Comparison of ENCODE assay signal across 42 cellular contexts in the genomic region with DNA sequence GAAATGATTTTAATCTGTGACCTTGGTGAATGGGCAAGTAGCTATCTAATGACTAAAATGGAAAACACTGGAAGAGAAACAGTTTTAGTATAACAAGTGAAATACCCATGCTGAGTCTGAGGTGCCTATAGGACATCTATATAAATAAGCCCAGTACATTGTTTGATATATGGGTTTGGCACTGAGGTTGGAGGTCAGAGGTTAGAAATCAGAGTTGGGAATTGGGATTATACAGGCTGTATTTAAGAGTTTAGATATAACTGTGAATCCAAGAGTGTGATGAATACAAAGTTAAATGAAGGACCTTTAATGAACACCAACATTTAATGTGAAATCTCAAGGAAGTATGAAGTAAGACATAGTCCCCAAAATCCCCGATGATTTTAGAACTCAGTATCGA. TPM values are rescaled to one million over a fixed set of nuclear protein-coding genes. Genes with fewer than 3 reads are reported as not detected.
"Had no signal": no experiment of that assay in that cellular context is flagged by ENCODE, and none has a peak within 500 bp of the region (broad histone marks: within the 10 kb centered on the region; RNA-seq: fewer than 3 reads in every experiment).

No MANE protein-coding gene starts in this region.

- H3K4me1 ChIP-seq: adrenal gland, ascending aorta, body of pancreas, breast epithelium had no signal

- H3K4me3 Mint-ChIP-seq: activated naive CD4-positive, alpha-beta T cell treated with anti-CD3 and anti-CD28 coated beads for 36 hours; activated naive CD4-positive, alpha-beta T cell treated with anti-CD3 and anti-CD28 coated beads, Interleukin-2, amount 10 ng/mL, durations not matched to agents 7 days and 5 days; activated naive CD4-positive, alpha-beta T cell treated with anti-CD3 and anti-CD28 coated beads, Interleukin-2, amount 50 U/mL, for 24 hours; activated naive CD8-positive, alpha-beta T cell; activated naive CD8-positive, alpha-beta T cell treated with anti-CD3 and anti-CD28 coated beads for 36 hours; activated naive CD8-positive, alpha-beta T cell treated with anti-CD3 and anti-CD28 coated beads, Interleukin-2, amount 10 ng/mL, durations not matched to agents 7 days and 5 days; activated naive CD8-positive, alpha-beta T cell treated with anti-CD3 and anti-CD28 coated beads, Interleukin-2, amount 50 U/mL, for 24 hours; activated T-cell treated with anti-CD3 and anti-CD28 coated beads, Interleukin-2, amount 50 U/mL, for 4 hours; activated T-helper 1 cell treated with anti-CD3 and anti-CD28 coated beads, Interleukin-12 subunit alpha, Interleukin-12 subunit beta, Interleukin-2, Interleukin-4 antibody, amounts not matched to agents 30 ng/mL and 10 ng/mL and 1 ng/mL, durations not matched to agents 14 hours and 24 hours and 36 hours; activated T-helper 17 cell treated with anti-CD3 and anti-CD28 coated beads, Interleukin-2, amount 50 U/mL, for 72 hours; brain; central memory CD8-positive, alpha-beta T cell had no signal

- H3K4me1 Mint-ChIP-seq: activated naive CD4-positive, alpha-beta T cell treated with anti-CD3 and anti-CD28 coated beads, Interleukin-2, amount 50 U/mL, for 24 hours; activated naive CD8-positive, alpha-beta T cell treated with anti-CD3 and anti-CD28 coated beads for 36 hours; activated naive CD8-positive, alpha-beta T cell treated with anti-CD3 and anti-CD28 coated beads, Interleukin-2, amount 50 U/mL, for 24 hours; activated T-helper 17 cell treated with anti-CD3 and anti-CD28 coated beads, Interleukin-2, amount 50 U/mL, for 72 hours; brain; central memory CD8-positive, alpha-beta T cell had no signal

- H3K27ac ChIP-seq: adrenal gland, ascending aorta, body of pancreas, brain microvascular endothelial cell, breast epithelium, cardiac muscle cell had no signal

- H3K4me3 ChIP-seq: adrenal gland, ascending aorta, body of pancreas, breast epithelium, cardiac muscle cell had no signal

- H3K9me3 Mint-ChIP-seq: activated naive CD4-positive, alpha-beta T cell treated with anti-CD3 and anti-CD28 coated beads for 36 hours; activated naive CD4-positive, alpha-beta T cell treated with anti-CD3 and anti-CD28 coated beads, Interleukin-2, amount 10 ng/mL, durations not matched to agents 7 days and 5 days; activated naive CD4-positive, alpha-beta T cell treated with anti-CD3 and anti-CD28 coated beads, Interleukin-2, amount 50 U/mL, for 24 hours; activated naive CD4-positive, alpha-beta T cell treated with anti-CD3 and anti-CD28 coated beads, Interleukin-2, amount 50 U/mL, for 72 hours; activated naive CD8-positive, alpha-beta T cell treated with anti-CD3 and anti-CD28 coated beads for 36 hours; activated naive CD8-positive, alpha-beta T cell treated with anti-CD3 and anti-CD28 coated beads, Interleukin-2, amount 10 ng/mL, durations not matched to agents 7 days and 5 days; activated naive CD8-positive, alpha-beta T cell treated with anti-CD3 and anti-CD28 coated beads, Interleukin-2, amount 50 U/mL, for 24 hours; activated T-cell treated with anti-CD3 and anti-CD28 coated beads, Interleukin-2, amount 50 U/mL, for 4 hours; activated T-helper 1 cell treated with anti-CD3 and anti-CD28 coated beads, Interleukin-12 subunit alpha, Interleukin-12 subunit beta, Interleukin-2, Interleukin-4 antibody, amounts not matched to agents 30 ng/mL and 10 ng/mL and 1 ng/mL, durations not matched to agents 14 hours and 24 hours and 36 hours; activated T-helper 17 cell treated with anti-CD3 and anti-CD28 coated beads, Interleukin-2, amount 50 U/mL, for 72 hours; activated T-helper 2 cell treated with anti-CD3 and anti-CD28 coated beads, Interferon-gamma antibody, Interleukin-2, Interleukin-4, amounts not matched to agents 10 μg/mL and 5 μg/mL and 100 μg/mL, durations not matched to agents 14 hours and 24 hours and 36 hours; brain; central memory CD8-positive, alpha-beta T cell had no signal

- ATAC-seq: activated naive CD4-positive, alpha-beta T cell treated with anti-CD3 and anti-CD28 coated beads, Interleukin-2, amount 50 U/mL, for 72 hours; activated naive CD8-positive, alpha-beta T cell treated with anti-CD3 and anti-CD28 coated beads, Interleukin-2, amount 50 U/mL, for 24 hours; activated T-cell treated with anti-CD3 and anti-CD28 coated beads, Interleukin-2, amount 50 U/mL, for 4 hours; activated T-helper 17 cell treated with anti-CD3 and anti-CD28 coated beads, Interleukin-2, amount 50 U/mL, for 72 hours; body of pancreas had no signal

- H3K36me3 Mint-ChIP-seq: activated naive CD4-positive, alpha-beta T cell treated with anti-CD3 and anti-CD28 coated beads, Interleukin-2, amount 10 ng/mL, durations not matched to agents 7 days and 5 days; activated naive CD4-positive, alpha-beta T cell treated with anti-CD3 and anti-CD28 coated beads, Interleukin-2, amount 50 U/mL, for 24 hours; activated naive CD4-positive, alpha-beta T cell treated with anti-CD3 and anti-CD28 coated beads, Interleukin-2, amount 50 U/mL, for 72 hours; activated naive CD8-positive, alpha-beta T cell; activated naive CD8-positive, alpha-beta T cell treated with anti-CD3 and anti-CD28 coated beads for 36 hours; activated naive CD8-positive, alpha-beta T cell treated with anti-CD3 and anti-CD28 coated beads, Interleukin-2, amount 10 ng/mL, durations not matched to agents 7 days and 5 days; brain had no signal

- DNase-seq: activated effector memory CD4-positive, alpha-beta T cell treated with anti-CD3 and anti-CD28 coated beads, Interleukin-2, amount 50 U/mL, for 16 hours; activated effector memory CD4-positive, alpha-beta T cell treated with Interleukin-2 at 50 U/mL for 16 hours; activated gamma-delta T cell; activated gamma-delta T cell treated with Interleukin-2 at 50 U/mL for 16 hours; activated naive CD4-positive, alpha-beta T cell; activated naive CD4-positive, alpha-beta T cell treated with anti-CD3 and anti-CD28 coated beads for 36 hours; activated naive CD4-positive, alpha-beta T cell treated with anti-CD3 and anti-CD28 coated beads, Interleukin-2, amount 10 ng/mL, durations not matched to agents 7 days and 5 days; activated naive CD4-positive, alpha-beta T cell treated with anti-CD3 and anti-CD28 coated beads, Interleukin-2, amount 50 U/mL, for 16 hours; activated naive CD4-positive, alpha-beta T cell treated with Interleukin-2 at 50 U/mL for 16 hours; activated naive CD8-positive, alpha-beta T cell treated with anti-CD3 and anti-CD28 coated beads for 36 hours; activated naive CD8-positive, alpha-beta T cell treated with anti-CD3 and anti-CD28 coated beads, Interleukin-2, amount 10 ng/mL, durations not matched to agents 7 days and 5 days; activated naive CD8-positive, alpha-beta T cell treated with anti-CD3 and anti-CD28 coated beads, Interleukin-2, amount 50 U/mL, for 24 hours; activated T-cell treated with anti-CD3 and anti-CD28 coated beads, Interleukin-2, amount 50 U/mL, for 1 hour; activated T-cell treated with anti-CD3 and anti-CD28 coated beads, Interleukin-2, amount 50 U/mL, for 4 hours; activated T-cell treated with anti-CD3 and anti-CD28 coated beads, Interleukin-2, amount 50 U/mL, for 48 hours; adrenal gland; amniotic stem cell; amygdala; anterior cingulate cortex; aorta; body of pancreas; brain microvascular endothelial cell; caudate nucleus; central memory CD4-positive, alpha-beta T cell; cerebellar nuclear complex had no signal

- H3K36me3 ChIP-seq: adrenal gland, ascending aorta, brain microvascular endothelial cell, breast epithelium, cardiac muscle cell had no signal

- H3K27me3 Mint-ChIP-seq: central memory CD8-positive, alpha-beta T cell had no signal

- H3K9me3 ChIP-seq: adrenal gland, ascending aorta, body of pancreas, breast epithelium had no signal

- H3K27me3 ChIP-seq: adrenal gland, ascending aorta, body of pancreas, brain microvascular endothelial cell, breast epithelium, cardiac muscle cell had no signal

- H3K27ac Mint-ChIP-seq: activated naive CD4-positive, alpha-beta T cell treated with anti-CD3 and anti-CD28 coated beads for 36 hours; activated naive CD4-positive, alpha-beta T cell treated with anti-CD3 and anti-CD28 coated beads, Interleukin-2, amount 10 ng/mL, durations not matched to agents 7 days and 5 days; activated naive CD4-positive, alpha-beta T cell treated with anti-CD3 and anti-CD28 coated beads, Interleukin-2, amount 50 U/mL, for 24 hours; activated naive CD4-positive, alpha-beta T cell treated with anti-CD3 and anti-CD28 coated beads, Interleukin-2, amount 50 U/mL, for 72 hours; activated naive CD8-positive, alpha-beta T cell; activated naive CD8-positive, alpha-beta T cell treated with anti-CD3 and anti-CD28 coated beads for 36 hours; activated naive CD8-positive, alpha-beta T cell treated with anti-CD3 and anti-CD28 coated beads, Interleukin-2, amount 10 ng/mL, durations not matched to agents 7 days and 5 days; activated naive CD8-positive, alpha-beta T cell treated with anti-CD3 and anti-CD28 coated beads, Interleukin-2, amount 50 U/mL, for 24 hours; activated T-helper 1 cell treated with anti-CD3 and anti-CD28 coated beads, Interleukin-12 subunit alpha, Interleukin-12 subunit beta, Interleukin-2, Interleukin-4 antibody, amounts not matched to agents 30 ng/mL and 10 ng/mL and 1 ng/mL, durations not matched to agents 14 hours and 24 hours and 36 hours; activated T-helper 17 cell treated with anti-CD3 and anti-CD28 coated beads, Interleukin-2, amount 50 U/mL, for 72 hours; activated T-helper 2 cell treated with anti-CD3 and anti-CD28 coated beads, Interferon-gamma antibody, Interleukin-2, Interleukin-4, amounts not matched to agents 10 μg/mL and 5 μg/mL and 100 μg/mL, durations not matched to agents 14 hours and 24 hours and 36 hours; brain had no signal

- FAIRE-seq: astrocyte, bronchial epithelial cell had no signal

RNA-seq across cellular contexts. Expression of a gene that starts 3.1 kb away (rescaled TPM):
- total RNA-seq: activated naive CD4-positive, alpha-beta T cell treated with anti-CD3 and anti-CD28 coated beads for 36 hours; activated naive CD8-positive, alpha-beta T cell treated with anti-CD3 and anti-CD28 coated beads for 36 hours; activated naive CD8-positive, alpha-beta T cell treated with anti-CD3 and anti-CD28 coated beads, Interleukin-2, amount 10 ng/mL, durations not matched to agents 7 days and 5 days; activated T-helper 1 cell treated with anti-CD3 and anti-CD28 coated beads, Interleukin-12 subunit alpha, Interleukin-12 subunit beta, Interleukin-2, Interleukin-4 antibody, amounts not matched to agents 30 ng/mL and 10 ng/mL and 1 ng/mL, durations not matched to agents 14 hours and 24 hours and 36 hours; activated T-helper 17 cell treated with anti-CD3 and anti-CD28 coated beads, Interleukin-2, amount 50 U/mL, for 72 hours; activated T-helper 2 cell treated with anti-CD3 and anti-CD28 coated beads, Interferon-gamma antibody, Interleukin-2, Interleukin-4, amounts not matched to agents 10 μg/mL and 5 μg/mL and 100 μg/mL, durations not matched to agents 14 hours and 24 hours and 36 hours; ascending aorta; astrocyte; body of pancreas; breast epithelium; bronchial epithelial cell; cardiac muscle cell; cerebellum; chondrocyte had no signal
- polyA plus RNA-seq: adrenal gland, aorta had no signal

RNA-seq across cellular contexts. Expression of a gene that starts 10.5 kb away (rescaled TPM):
- total RNA-seq: activated naive CD4-positive, alpha-beta T cell treated with anti-CD3 and anti-CD28 coated beads for 36 hours; activated naive CD4-positive, alpha-beta T cell treated with anti-CD3 and anti-CD28 coated beads, Interleukin-2, amount 50 U/mL, for 72 hours; activated naive CD8-positive, alpha-beta T cell treated with anti-CD3 and anti-CD28 coated beads for 36 hours; activated naive CD8-positive, alpha-beta T cell treated with anti-CD3 and anti-CD28 coated beads, Interleukin-2, amount 10 ng/mL, durations not matched to agents 7 days and 5 days; activated T-cell treated with anti-CD3 and anti-CD28 coated beads, Interleukin-2, amount 50 U/mL, for 4 hours; activated T-helper 1 cell treated with anti-CD3 and anti-CD28 coated beads, Interleukin-12 subunit alpha, Interleukin-12 subunit beta, Interleukin-2, Interleukin-4 antibody, amounts not matched to agents 30 ng/mL and 10 ng/mL and 1 ng/mL, durations not matched to agents 14 hours and 24 hours and 36 hours; activated T-helper 17 cell treated with anti-CD3 and anti-CD28 coated beads, Interleukin-2, amount 50 U/mL, for 72 hours; activated T-helper 2 cell treated with anti-CD3 and anti-CD28 coated beads, Interferon-gamma antibody, Interleukin-2, Interleukin-4, amounts not matched to agents 10 μg/mL and 5 μg/mL and 100 μg/mL, durations not matched to agents 14 hours and 24 hours and 36 hours; astrocyte; bronchial epithelial cell; cardiac muscle cell; chondrocyte had no signal
- polyA plus RNA-seq: cardiac muscle cell had no signal

RNA-seq across cellular contexts. Expression of a gene that starts 12.3 kb away (rescaled TPM):
- total RNA-seq: activated naive CD4-positive, alpha-beta T cell treated with anti-CD3 and anti-CD28 coated beads for 36 hours; activated naive CD4-positive, alpha-beta T cell treated with anti-CD3 and anti-CD28 coated beads, Interleukin-2, amount 50 U/mL, for 72 hours; activated naive CD8-positive, alpha-beta T cell treated with anti-CD3 and anti-CD28 coated beads for 36 hours; activated naive CD8-positive, alpha-beta T cell treated with anti-CD3 and anti-CD28 coated beads, Interleukin-2, amount 10 ng/mL, durations not matched to agents 7 days and 5 days; activated T-helper 1 cell treated with anti-CD3 and anti-CD28 coated beads, Interleukin-12 subunit alpha, Interleukin-12 subunit beta, Interleukin-2, Interleukin-4 antibody, amounts not matched to agents 30 ng/mL and 10 ng/mL and 1 ng/mL, durations not matched to agents 14 hours and 24 hours and 36 hours; activated T-helper 17 cell treated with anti-CD3 and anti-CD28 coated beads, Interleukin-2, amount 50 U/mL, for 72 hours; activated T-helper 2 cell treated with anti-CD3 and anti-CD28 coated beads, Interferon-gamma antibody, Interleukin-2, Interleukin-4, amounts not matched to agents 10 μg/mL and 5 μg/mL and 100 μg/mL, durations not matched to agents 14 hours and 24 hours and 36 hours; aorta; ascending aorta; astrocyte; body of pancreas; breast epithelium; bronchial epithelial cell; cardiac muscle cell; cardiac septum; chondrocyte had no signal
- polyA plus RNA-seq: adipose tissue, adrenal gland, aorta, cardiac muscle cell had no signal

RNA-seq across cellular contexts. Expression of a gene that starts 17.2 kb away (rescaled TPM):
- total RNA-seq: activated naive CD4-positive, alpha-beta T cell treated with anti-CD3 and anti-CD28 coated beads for 36 hours; activated naive CD8-positive, alpha-beta T cell treated with anti-CD3 and anti-CD28 coated beads for 36 hours; activated naive CD8-positive, alpha-beta T cell treated with anti-CD3 and anti-CD28 coated beads, Interleukin-2, amount 10 ng/mL, durations not matched to agents 7 days and 5 days; activated T-helper 1 cell treated with anti-CD3 and anti-CD28 coated beads, Interleukin-12 subunit alpha, Interleukin-12 subunit beta, Interleukin-2, Interleukin-4 antibody, amounts not matched to agents 30 ng/mL and 10 ng/mL and 1 ng/mL, durations not matched to agents 14 hours and 24 hours and 36 hours; activated T-helper 17 cell treated with anti-CD3 and anti-CD28 coated beads, Interleukin-2, amount 50 U/mL, for 72 hours; activated T-helper 2 cell treated with anti-CD3 and anti-CD28 coated beads, Interferon-gamma antibody, Interleukin-2, Interleukin-4, amounts not matched to agents 10 μg/mL and 5 μg/mL and 100 μg/mL, durations not matched to agents 14 hours and 24 hours and 36 hours; ascending aorta; astrocyte; body of pancreas; breast epithelium; bronchial epithelial cell; cardiac muscle cell; chondrocyte had no signal
- polyA plus RNA-seq: adipose tissue, cardiac muscle cell had no signal

RNA-seq across cellular contexts. Expression of a gene that starts 32.4 kb away (rescaled TPM):
- total RNA-seq: activated naive CD4-positive, alpha-beta T cell treated with anti-CD3 and anti-CD28 coated beads for 36 hours; activated naive CD4-positive, alpha-beta T cell treated with anti-CD3 and anti-CD28 coated beads, Interleukin-2, amount 50 U/mL, for 72 hours; activated naive CD8-positive, alpha-beta T cell treated with anti-CD3 and anti-CD28 coated beads for 36 hours; activated naive CD8-positive, alpha-beta T cell treated with anti-CD3 and anti-CD28 coated beads, Interleukin-2, amount 10 ng/mL, durations not matched to agents 7 days and 5 days; activated T-helper 1 cell treated with anti-CD3 and anti-CD28 coated beads, Interleukin-12 subunit alpha, Interleukin-12 subunit beta, Interleukin-2, Interleukin-4 antibody, amounts not matched to agents 30 ng/mL and 10 ng/mL and 1 ng/mL, durations not matched to agents 14 hours and 24 hours and 36 hours; activated T-helper 17 cell treated with anti-CD3 and anti-CD28 coated beads, Interleukin-2, amount 50 U/mL, for 72 hours; activated T-helper 2 cell treated with anti-CD3 and anti-CD28 coated beads, Interferon-gamma antibody, Interleukin-2, Interleukin-4, amounts not matched to agents 10 μg/mL and 5 μg/mL and 100 μg/mL, durations not matched to agents 14 hours and 24 hours and 36 hours; aorta; ascending aorta; astrocyte; body of pancreas; breast epithelium; bronchial epithelial cell; cardiac septum; chondrocyte had no signal
- polyA plus RNA-seq: aorta had no signal
